In genomic region chr17:59381716-59382570, GRCh38 we compare ENCODE assay signal across 10 cellular contexts. TPM values are rescaled to one million over a fixed set of nuclear protein-coding genes. Genes with fewer than 3 reads are reported as not detected.
DNase-seq lines count a peak whose midpoint lies in the region; ATAC-seq, FAIRE-seq and TF ChIP-seq lines count a peak whose summit lies in the region.
"Had no signal": no experiment of that assay in that cellular context is flagged by ENCODE, and none has a peak within 500 bp of the region (broad histone marks: within the 10 kb centered on the region; RNA-seq: fewer than 3 reads in every experiment).

No MANE protein-coding gene starts in this region.

- H3K27ac ChIP-seq in ascending aorta (peak overlapping the region; percentile 94 to 95), small intestine (ENCODE audit: low read depth in 1 of 2, low read length in 1 of 2) (peak overlapping the region; percentile 49 to 82)

- ATAC-seq in left lobe of liver (peak; percentile 47), HG03025 (IDR thresholded peaks at IDR 0.05; ENCODE audit: low FRiP score, unreplicated experiment) (no peak), HG02870 (IDR thresholded peaks at IDR 0.05; ENCODE audit: unreplicated experiment) (no peak), HG02759 (IDR thresholded peaks at IDR 0.05; ENCODE audit: unreplicated experiment) (no peak)
- ATAC-seq: GM12878 had no signal

- peak overlapping the region in 1 of 2 donors; percentile 14 for H3K4me3 ChIP-seq in ascending aorta
- H3K4me3 ChIP-seq in small intestine (ENCODE audit: low read depth in 1 of 2, low read length in 2 of 2) = peak overlapping the region in 1 of 2 donors; percentile 2
- H3K4me3 ChIP-seq: GM12878 had no signal

- H3K9me3 ChIP-seq in ascending aorta (no peaks in the 10 kb centered on the region), small intestine (ENCODE audit: control insufficient read depth, low read depth) (no peaks in the 10 kb centered on the region)

- peaks cover 32 to 64% of the 10 kb centered on the region in 2 donors for H3K4me1 ChIP-seq in ascending aorta
- H3K4me1 ChIP-seq in small intestine (ENCODE audit: control insufficient read depth in 2 of 2, insufficient read depth in 1 of 2, low read depth in 1 of 2, low read length in 1 of 2) = peaks cover 5 to 28% of the 10 kb centered on the region in 2 donors

- no peak for TF ChIP-seq CTCF in ascending aorta (IDR thresholded peaks at IDR 0.05)

- H3K36me3 ChIP-seq in ascending aorta (no peaks in the 10 kb centered on the region), small intestine (ENCODE audit: control insufficient read depth in 2 of 2, insufficient read depth in 2 of 2, low read length in 2 of 2) (no peaks in the 10 kb centered on the region)

- DNase-seq in NCI-H1694 (lab: John Stamatoyannopoulos, UW) = peak; percentile 92
- DNase-seq in ascending aorta (ENCODE audit: low spot score in 2 of 2) = peak in 1 of 2 donors; percentile 88
- no peak for DNase-seq in left lobe of liver (ENCODE audit: low spot score)
- DNase-seq in small intestine = peak; percentile 67
- DNase-seq in stimulated activated naive CD4-positive, alpha-beta T cell (lab: John Stamatoyannopoulos, UW) = no peak
- DNase-seq: NCI-H146 had no signal

- H3K27me3 ChIP-seq in ascending aorta (no peaks in the 10 kb centered on the region), small intestine (ENCODE audit: control insufficient read depth in 2 of 2, insufficient read depth in 2 of 2, low read length in 2 of 2) (no peaks in the 10 kb centered on the region)

- FAIRE-seq in small intestine (lab: Jason Lieb, UNC) = no peak
- FAIRE-seq: GM12878 had no signal

- 43 to 56% (median 52%) methylated on average over 8 of the region's 8 CpGs for WGBS in small intestine, 3 donors

- intact Hi-C loops in ascending aorta (cut with DNase I) = loop anchor here (2.0 kb wide), 1 partner anchor 51 kb away; the partner anchor contains the start of gene YPEL2

RNA-seq across cellular contexts. Expression of gene YPEL2, which starts 50.5 kb away (rescaled TPM):
- total RNA-seq in ascending aorta (10.5 TPM), left lobe of liver (18.9 TPM)
- 1 to 10 TPM; 4.9 to 8.0 (median 7.6) TPM for polyA plus RNA-seq in small intestine

Comparison
In these comparisons a context has a peak if more than half of its experiments do, and no peak if none do; other contexts are left out.
1. DNase-seq: peak in NCI-H1694 (single experiment) and small intestine (single experiment); none in left lobe of liver (single experiment) and stimulated activated naive CD4-positive, alpha-beta T cell (0 of 6).